Comparison of ENCODE assay signal across 20 cellular contexts in the genomic region with DNA sequence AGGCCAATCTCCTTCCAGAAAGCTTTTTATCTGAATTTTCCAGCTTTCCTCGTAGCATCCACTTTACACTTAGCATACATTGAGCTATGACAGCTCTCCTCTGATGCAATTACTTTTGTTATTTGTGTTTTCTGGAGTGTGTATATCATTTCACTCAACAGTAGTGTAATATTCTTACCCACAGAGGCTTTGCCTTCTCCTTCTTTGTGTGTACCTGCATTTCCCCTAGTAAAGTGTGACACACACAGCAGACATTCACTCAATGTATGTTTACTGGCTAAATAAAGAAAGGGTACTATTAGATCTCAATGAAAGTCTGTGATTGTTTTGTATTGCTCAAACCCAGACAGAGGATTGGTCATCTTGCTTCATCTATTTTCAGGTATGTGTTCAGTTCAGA.
DNase-seq lines count a peak whose midpoint lies in the region; ATAC-seq, FAIRE-seq and TF ChIP-seq lines count a peak whose summit lies in the region.
"Had no signal": no experiment of that assay in that cellular context is flagged by ENCODE, and none has a peak within 500 bp of the region (broad histone marks: within the 10 kb centered on the region; RNA-seq: fewer than 3 reads in every experiment).

No MANE protein-coding gene starts in this region.

- ATAC-seq in left ventricle myocardium superior: no peak
- ATAC-seq: HCT116 had no signal

- no peaks in the 10 kb centered on the region for H3K79me2 ChIP-seq in smooth muscle cell (ENCODE audit: low read depth)

- H3K4me3 ChIP-seq in SJCRH30 (0 out of 2 replicates have a peak overlapping the region, but pooled peaks have one; percentile 58), bronchial epithelial cell (ENCODE audit: low read depth, low read length) (no peak overlapping the region), smooth muscle cell (no peak overlapping the region)

- 27% methylated on average over 1 of the region's 1 CpG for WGBS in smooth muscle cell (ENCODE audit: low lambda C conversion rate)

- intact Hi-C loops in left ventricle myocardium superior (cut with micrococcal nuclease): no loop called here

- H3K36me3 ChIP-seq in SJCRH30 (no peaks in the 10 kb centered on the region), bronchial epithelial cell (ENCODE audit: control insufficient read depth, insufficient read depth, low read length) (no peaks in the 10 kb centered on the region), smooth muscle cell (ENCODE audit: low read depth) (no peaks in the 10 kb centered on the region)
- H3K36me3 ChIP-seq: BE2C had no signal

- H3F3A ChIP-seq in smooth muscle cell (ENCODE audit: low read depth): peaks cover 14% of the 10 kb centered on the region

- no peak for TF ChIP-seq CTCF in bronchial epithelial cell (IDR thresholded peaks at IDR 0.05; ENCODE audit: insufficient read depth, low read length, severe bottlenecking)
- no peak for TF ChIP-seq CTCF in smooth muscle cell (IDR thresholded peaks at IDR 0.05; ENCODE audit: borderline replicate concordance, insufficient read depth, poor library complexity, severe bottlenecking)

- no peaks in the 10 kb centered on the region; the same call in 1 of the 2 replicates for H3K9me3 ChIP-seq in SJCRH30 (replicated peaks)
- H3K9me3 ChIP-seq in smooth muscle cell (replicated peaks; ENCODE audit: low read depth): no peaks in the 10 kb centered on the region
- H3K9me3 ChIP-seq: BE2C had no signal

- no peak for FAIRE-seq in bronchial epithelial cell (lab: Jason Lieb, UNC)
- FAIRE-seq: G401.6, GM12891 had no signal

- no peak overlapping the region for H3K9ac ChIP-seq in smooth muscle cell (ENCODE audit: low read depth)

- H3K27ac ChIP-seq in SJCRH30 (peak overlapping the region; percentile 65), smooth muscle cell (ENCODE audit: low read depth) (peak overlapping the region; percentile 67)
- H3K27ac ChIP-seq: HL-60 had no signal

- no peak overlapping the region for H2AFZ ChIP-seq in smooth muscle cell (ENCODE audit: low read depth)

- no peaks in the 10 kb centered on the region for H4K20me1 ChIP-seq in smooth muscle cell (ENCODE audit: low read depth)

- no peak overlapping the region for H3K4me2 ChIP-seq in smooth muscle cell

- H3K27me3 ChIP-seq in SJCRH30 (no peaks in the 10 kb centered on the region), bronchial epithelial cell (ENCODE audit: control insufficient read depth, insufficient read depth, low read length) (no peaks in the 10 kb centered on the region), smooth muscle cell (ENCODE audit: low read depth) (no peaks in the 10 kb centered on the region)
- H3K27me3 ChIP-seq: BE2C had no signal

- no peak for DNase-seq in SJCRH30
- peak; percentile 8 for DNase-seq in bronchial epithelial cell (ENCODE audit: low read depth)
- DNase-seq in globus pallidus (ENCODE audit: low spot score): peak; percentile 23
- DNase-seq in smooth muscle cell (lab: John Stamatoyannopoulos, UW; ENCODE audit: unreplicated experiment): no peak
- DNase-seq in HuH-7.5 (ENCODE audit: low spot score): no peak
- no peak for DNase-seq in left ventricle myocardium superior
- no peak for DNase-seq in AG20443 (ENCODE audit: low spot score)
- no peak for DNase-seq in DMS 273 treated with DMSO at 0.1 percent for 48 hours (lab: John Stamatoyannopoulos, UW)
- DNase-seq: CD4-positive, CD25-positive, alpha-beta regulatory T cell; CD8-positive, alpha-beta memory T cell; COR-L47; GOT3; H7; HFFc6; IMR-90 had no signal

- peaks cover 10% of the 10 kb centered on the region for H3K4me1 ChIP-seq in SJCRH30
- peaks cover 6% of the 10 kb centered on the region for H3K4me1 ChIP-seq in smooth muscle cell (ENCODE audit: low read depth)
- H3K4me1 ChIP-seq: BE2C had no signal

Comparison
In these comparisons a context has a peak if more than half of its experiments do, and no peak if none do; other contexts are left out.
1. DNase-seq: peak in bronchial epithelial cell (single experiment) and globus pallidus (single experiment); none in SJCRH30 (0 of 2), smooth muscle cell (single experiment), HuH-7.5 (single experiment), left ventricle myocardium superior (single experiment), AG20443 (single experiment) and DMS 273 treated with DMSO at 0.1 percent for 48 hours (single experiment).